ENCODE assay signal across 10 cellular contexts in genomic region chr6:142844065-142844755, GRCh38.
DNase-seq lines count a peak whose midpoint lies in the region; ATAC-seq, FAIRE-seq and TF ChIP-seq lines count a peak whose summit lies in the region.
"Had no signal": no experiment of that assay in that cellular context is flagged by ENCODE, and none has a peak within 500 bp of the region (broad histone marks: within the 10 kb centered on the region; RNA-seq: fewer than 3 reads in every experiment).

No MANE protein-coding gene starts in this region.

- H3K4me3 ChIP-seq in AG09309 (ENCODE audit: control insufficient read depth, low read depth, low read length) (no peak overlapping the region), SK-N-MC (no peak overlapping the region), fibroblast of the aortic adventitia (ENCODE audit: low read depth, low read length) (no peak overlapping the region), mucosa of descending colon (no peak overlapping the region)

- peaks cover 26% of the 10 kb centered on the region for H3K4me1 ChIP-seq in mucosa of descending colon (ENCODE audit: low read depth)

- no peak for TF ChIP-seq CTCF in AG09309 (IDR thresholded peaks at IDR 0.05; ENCODE audit: control insufficient read depth, insufficient read depth, low read depth, low read length, missing control alignments)
- no peak for TF ChIP-seq CTCF in fibroblast of the aortic adventitia (IDR thresholded peaks at IDR 0.05; ENCODE audit: insufficient read depth, low read length)
- no peak for TF ChIP-seq CTCF in mucosa of descending colon (IDR thresholded peaks at IDR 0.05)

- peak; percentile 83 for FAIRE-seq in GM18507 (lab: Jason Lieb, UNC)

- H3K9ac ChIP-seq in SK-N-MC (ENCODE audit: insufficient read length): no peak overlapping the region

- DNase-seq in AG09309 (ENCODE audit: low read depth) (peak; percentile 33), GM18507 (ENCODE audit: extremely low spot score, insufficient read length, low read depth) (no peak), SK-N-MC (ENCODE audit: low read depth, low spot score) (no peak), fibroblast of the aortic adventitia (ENCODE audit: low read depth) (peak; percentile 63), NCI-H2107 (lab: John Stamatoyannopoulos, UW) (no peak), NCI-H510A treated with DMSO at 0.1 percent for 48 hours (lab: John Stamatoyannopoulos, UW) (no peak), mucosa of descending colon (no peak)
- DNase-seq in stimulated activated CD4-positive, alpha-beta T cell treated with anti-CD3 and anti-CD28 coated beads, Interleukin-4, amount 100 ng/mL, for 24 hours: no peak
- DNase-seq: NCI-H1436 treated with DMSO at 0.1 percent for 48 hours had no signal

- no peaks in the 10 kb centered on the region for H3K9me3 ChIP-seq in SK-N-MC (ENCODE audit: low read depth, low read length)
- no peaks in the 10 kb centered on the region for H3K9me3 ChIP-seq in mucosa of descending colon

- intact Hi-C loops in mucosa of descending colon (cut with DNase I, micrococcal nuclease): no loop called here

- H3K36me3 ChIP-seq in SK-N-MC (ENCODE audit: insufficient read depth, low read length): no peaks in the 10 kb centered on the region
- no peaks in the 10 kb centered on the region for H3K36me3 ChIP-seq in mucosa of descending colon (ENCODE audit: low read depth)

- no peak for ATAC-seq in mucosa of descending colon
- ATAC-seq: WTC11 had no signal

- H3K27ac ChIP-seq in SK-N-MC: peak overlapping the region; percentile 22; the same call in 1 of the 2 replicates

Comparison
In these comparisons a context has a peak if more than half of its experiments do, and no peak if none do; other contexts are left out.
1. DNase-seq: peak in AG09309 (single experiment) and fibroblast of the aortic adventitia (single experiment); none in GM18507 (single experiment), SK-N-MC (single experiment), NCI-H2107 (single experiment), NCI-H510A treated with DMSO at 0.1 percent for 48 hours (single experiment), mucosa of descending colon (0 of 3) and stimulated activated CD4-positive, alpha-beta T cell treated with anti-CD3 and anti-CD28 coated beads, Interleukin-4, amount 100 ng/mL, for 24 hours (single experiment).